Comparison of ENCODE assay signal across 1 cellular context in the genomic region with DNA sequence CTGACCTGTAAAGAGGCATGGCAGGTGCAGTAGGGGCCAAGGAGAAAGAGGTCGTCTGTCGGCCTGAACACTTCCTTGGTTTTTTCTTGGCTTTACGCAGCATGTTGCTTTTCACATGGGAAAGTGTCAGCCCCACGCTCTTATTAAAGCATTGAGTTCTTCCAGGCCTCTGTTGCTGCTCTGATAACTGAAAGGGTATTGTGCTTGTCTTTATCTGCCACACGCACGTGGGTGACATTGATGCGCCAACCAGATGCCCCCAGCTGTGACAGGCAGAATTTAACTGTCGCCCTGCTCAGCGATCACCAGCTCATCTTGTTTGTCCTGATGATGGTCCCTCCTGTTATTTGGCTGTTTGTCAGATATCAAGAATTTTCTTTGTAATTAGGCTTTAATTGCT.
TF ChIP-seq lines count a peak whose summit lies in the region.

No MANE protein-coding gene starts in this region.

TF ChIP-seq in K562, 482 proteins besides CTCF, POLR2A, EP300 and RAD21 (continued from another document and continues in another):
- peak; percentile 68; the same call in 1 of the 2 replicates for TF ChIP-seq ZNF766 (CRISPR knock-in tag; conservative IDR thresholded peaks at IDR 0.05)
- no peak for TF ChIP-seq FOXJ2 (tag; IDR thresholded peaks at IDR 0.05)
- TF ChIP-seq FOSL1 (tag; conservative IDR thresholded peaks at IDR 0.05) = 0 out of 2 replicates have a peak, but pooled peaks have one; percentile 31
- no peak for TF ChIP-seq PYGO2 (tag; IDR thresholded peaks at IDR 0.05)
- TF ChIP-seq KDM1A (IDR thresholded peaks at IDR 0.05) = peak; percentile 76 to 79
- TF ChIP-seq PKNOX1 (IDR thresholded peaks at IDR 0.05) = peak; percentile 73
- TF ChIP-seq U2AF2 (optimal IDR thresholded peaks at IDR 0.05; ENCODE audit: low read depth, low read length) = no peak
- TF ChIP-seq, protein P1, sequence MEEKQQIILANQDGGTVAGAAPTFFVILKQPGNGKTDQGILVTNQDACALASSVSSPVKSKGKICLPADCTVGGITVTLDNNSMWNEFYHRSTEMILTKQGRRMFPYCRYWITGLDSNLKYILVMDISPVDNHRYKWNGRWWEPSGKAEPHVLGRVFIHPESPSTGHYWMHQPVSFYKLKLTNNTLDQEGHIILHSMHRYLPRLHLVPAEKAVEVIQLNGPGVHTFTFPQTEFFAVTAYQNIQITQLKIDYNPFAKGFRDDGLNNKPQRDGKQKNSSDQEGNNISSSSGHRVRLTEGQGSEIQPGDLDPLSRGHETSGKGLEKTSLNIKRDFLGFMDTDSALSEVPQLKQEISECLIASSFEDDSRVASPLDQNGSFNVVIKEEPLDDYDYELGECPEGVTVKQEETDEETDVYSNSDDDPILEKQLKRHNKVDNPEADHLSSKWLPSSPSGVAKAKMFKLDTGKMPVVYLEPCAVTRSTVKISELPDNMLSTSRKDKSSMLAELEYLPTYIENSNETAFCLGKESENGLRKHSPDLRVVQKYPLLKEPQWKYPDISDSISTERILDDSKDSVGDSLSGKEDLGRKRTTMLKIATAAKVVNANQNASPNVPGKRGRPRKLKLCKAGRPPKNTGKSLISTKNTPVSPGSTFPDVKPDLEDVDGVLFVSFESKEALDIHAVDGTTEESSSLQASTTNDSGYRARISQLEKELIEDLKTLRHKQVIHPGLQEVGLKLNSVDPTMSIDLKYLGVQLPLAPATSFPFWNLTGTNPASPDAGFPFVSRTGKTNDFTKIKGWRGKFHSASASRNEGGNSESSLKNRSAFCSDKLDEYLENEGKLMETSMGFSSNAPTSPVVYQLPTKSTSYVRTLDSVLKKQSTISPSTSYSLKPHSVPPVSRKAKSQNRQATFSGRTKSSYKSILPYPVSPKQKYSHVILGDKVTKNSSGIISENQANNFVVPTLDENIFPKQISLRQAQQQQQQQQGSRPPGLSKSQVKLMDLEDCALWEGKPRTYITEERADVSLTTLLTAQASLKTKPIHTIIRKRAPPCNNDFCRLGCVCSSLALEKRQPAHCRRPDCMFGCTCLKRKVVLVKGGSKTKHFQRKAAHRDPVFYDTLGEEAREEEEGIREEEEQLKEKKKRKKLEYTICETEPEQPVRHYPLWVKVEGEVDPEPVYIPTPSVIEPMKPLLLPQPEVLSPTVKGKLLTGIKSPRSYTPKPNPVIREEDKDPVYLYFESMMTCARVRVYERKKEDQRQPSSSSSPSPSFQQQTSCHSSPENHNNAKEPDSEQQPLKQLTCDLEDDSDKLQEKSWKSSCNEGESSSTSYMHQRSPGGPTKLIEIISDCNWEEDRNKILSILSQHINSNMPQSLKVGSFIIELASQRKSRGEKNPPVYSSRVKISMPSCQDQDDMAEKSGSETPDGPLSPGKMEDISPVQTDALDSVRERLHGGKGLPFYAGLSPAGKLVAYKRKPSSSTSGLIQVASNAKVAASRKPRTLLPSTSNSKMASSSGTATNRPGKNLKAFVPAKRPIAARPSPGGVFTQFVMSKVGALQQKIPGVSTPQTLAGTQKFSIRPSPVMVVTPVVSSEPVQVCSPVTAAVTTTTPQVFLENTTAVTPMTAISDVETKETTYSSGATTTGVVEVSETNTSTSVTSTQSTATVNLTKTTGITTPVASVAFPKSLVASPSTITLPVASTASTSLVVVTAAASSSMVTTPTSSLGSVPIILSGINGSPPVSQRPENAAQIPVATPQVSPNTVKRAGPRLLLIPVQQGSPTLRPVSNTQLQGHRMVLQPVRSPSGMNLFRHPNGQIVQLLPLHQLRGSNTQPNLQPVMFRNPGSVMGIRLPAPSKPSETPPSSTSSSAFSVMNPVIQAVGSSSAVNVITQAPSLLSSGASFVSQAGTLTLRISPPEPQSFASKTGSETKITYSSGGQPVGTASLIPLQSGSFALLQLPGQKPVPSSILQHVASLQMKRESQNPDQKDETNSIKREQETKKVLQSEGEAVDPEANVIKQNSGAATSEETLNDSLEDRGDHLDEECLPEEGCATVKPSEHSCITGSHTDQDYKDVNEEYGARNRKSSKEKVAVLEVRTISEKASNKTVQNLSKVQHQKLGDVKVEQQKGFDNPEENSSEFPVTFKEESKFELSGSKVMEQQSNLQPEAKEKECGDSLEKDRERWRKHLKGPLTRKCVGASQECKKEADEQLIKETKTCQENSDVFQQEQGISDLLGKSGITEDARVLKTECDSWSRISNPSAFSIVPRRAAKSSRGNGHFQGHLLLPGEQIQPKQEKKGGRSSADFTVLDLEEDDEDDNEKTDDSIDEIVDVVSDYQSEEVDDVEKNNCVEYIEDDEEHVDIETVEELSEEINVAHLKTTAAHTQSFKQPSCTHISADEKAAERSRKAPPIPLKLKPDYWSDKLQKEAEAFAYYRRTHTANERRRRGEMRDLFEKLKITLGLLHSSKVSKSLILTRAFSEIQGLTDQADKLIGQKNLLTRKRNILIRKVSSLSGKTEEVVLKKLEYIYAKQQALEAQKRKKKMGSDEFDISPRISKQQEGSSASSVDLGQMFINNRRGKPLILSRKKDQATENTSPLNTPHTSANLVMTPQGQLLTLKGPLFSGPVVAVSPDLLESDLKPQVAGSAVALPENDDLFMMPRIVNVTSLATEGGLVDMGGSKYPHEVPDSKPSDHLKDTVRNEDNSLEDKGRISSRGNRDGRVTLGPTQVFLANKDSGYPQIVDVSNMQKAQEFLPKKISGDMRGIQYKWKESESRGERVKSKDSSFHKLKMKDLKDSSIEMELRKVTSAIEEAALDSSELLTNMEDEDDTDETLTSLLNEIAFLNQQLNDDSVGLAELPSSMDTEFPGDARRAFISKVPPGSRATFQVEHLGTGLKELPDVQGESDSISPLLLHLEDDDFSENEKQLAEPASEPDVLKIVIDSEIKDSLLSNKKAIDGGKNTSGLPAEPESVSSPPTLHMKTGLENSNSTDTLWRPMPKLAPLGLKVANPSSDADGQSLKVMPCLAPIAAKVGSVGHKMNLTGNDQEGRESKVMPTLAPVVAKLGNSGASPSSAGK (IDR thresholded peaks at IDR 0.05) = peak; percentile 56
- TF ChIP-seq RBM22 (IDR thresholded peaks at IDR 0.05; ENCODE audit: low read depth, low read length, poor library complexity, severe bottlenecking) = no peak
- 0 out of 2 replicates have a peak, but pooled peaks have one; percentile 14 for TF ChIP-seq MAFF (IDR thresholded peaks at IDR 0.05; ENCODE audit: low read length)
- TF ChIP-seq, protein P2, sequence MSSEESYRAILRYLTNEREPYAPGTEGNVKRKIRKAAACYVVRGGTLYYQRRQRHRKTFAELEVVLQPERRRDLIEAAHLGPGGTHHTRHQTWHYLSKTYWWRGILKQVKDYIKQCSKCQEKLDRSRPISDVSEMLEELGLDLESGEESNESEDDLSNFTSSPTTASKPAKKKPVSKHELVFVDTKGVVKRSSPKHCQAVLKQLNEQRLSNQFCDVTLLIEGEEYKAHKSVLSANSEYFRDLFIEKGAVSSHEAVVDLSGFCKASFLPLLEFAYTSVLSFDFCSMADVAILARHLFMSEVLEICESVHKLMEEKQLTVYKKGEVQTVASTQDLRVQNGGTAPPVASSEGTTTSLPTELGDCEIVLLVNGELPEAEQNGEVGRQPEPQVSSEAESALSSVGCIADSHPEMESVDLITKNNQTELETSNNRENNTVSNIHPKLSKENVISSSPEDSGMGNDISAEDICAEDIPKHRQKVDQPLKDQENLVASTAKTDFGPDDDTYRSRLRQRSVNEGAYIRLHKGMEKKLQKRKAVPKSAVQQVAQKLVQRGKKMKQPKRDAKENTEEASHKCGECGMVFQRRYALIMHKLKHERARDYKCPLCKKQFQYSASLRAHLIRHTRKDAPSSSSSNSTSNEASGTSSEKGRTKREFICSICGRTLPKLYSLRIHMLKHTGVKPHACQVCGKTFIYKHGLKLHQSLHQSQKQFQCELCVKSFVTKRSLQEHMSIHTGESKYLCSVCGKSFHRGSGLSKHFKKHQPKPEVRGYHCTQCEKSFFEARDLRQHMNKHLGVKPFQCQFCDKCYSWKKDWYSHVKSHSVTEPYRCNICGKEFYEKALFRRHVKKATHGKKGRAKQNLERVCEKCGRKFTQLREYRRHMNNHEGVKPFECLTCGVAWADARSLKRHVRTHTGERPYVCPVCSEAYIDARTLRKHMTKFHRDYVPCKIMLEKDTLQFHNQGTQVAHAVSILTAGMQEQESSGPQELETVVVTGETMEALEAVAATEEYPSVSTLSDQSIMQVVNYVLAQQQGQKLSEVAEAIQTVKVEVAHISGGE (CRISPR knock-in tag; IDR thresholded peaks at IDR 0.05) = peak in 1 of 3 experiments; percentile 62; a peak in 2 of 6 replicates
- TF ChIP-seq, protein P3, sequence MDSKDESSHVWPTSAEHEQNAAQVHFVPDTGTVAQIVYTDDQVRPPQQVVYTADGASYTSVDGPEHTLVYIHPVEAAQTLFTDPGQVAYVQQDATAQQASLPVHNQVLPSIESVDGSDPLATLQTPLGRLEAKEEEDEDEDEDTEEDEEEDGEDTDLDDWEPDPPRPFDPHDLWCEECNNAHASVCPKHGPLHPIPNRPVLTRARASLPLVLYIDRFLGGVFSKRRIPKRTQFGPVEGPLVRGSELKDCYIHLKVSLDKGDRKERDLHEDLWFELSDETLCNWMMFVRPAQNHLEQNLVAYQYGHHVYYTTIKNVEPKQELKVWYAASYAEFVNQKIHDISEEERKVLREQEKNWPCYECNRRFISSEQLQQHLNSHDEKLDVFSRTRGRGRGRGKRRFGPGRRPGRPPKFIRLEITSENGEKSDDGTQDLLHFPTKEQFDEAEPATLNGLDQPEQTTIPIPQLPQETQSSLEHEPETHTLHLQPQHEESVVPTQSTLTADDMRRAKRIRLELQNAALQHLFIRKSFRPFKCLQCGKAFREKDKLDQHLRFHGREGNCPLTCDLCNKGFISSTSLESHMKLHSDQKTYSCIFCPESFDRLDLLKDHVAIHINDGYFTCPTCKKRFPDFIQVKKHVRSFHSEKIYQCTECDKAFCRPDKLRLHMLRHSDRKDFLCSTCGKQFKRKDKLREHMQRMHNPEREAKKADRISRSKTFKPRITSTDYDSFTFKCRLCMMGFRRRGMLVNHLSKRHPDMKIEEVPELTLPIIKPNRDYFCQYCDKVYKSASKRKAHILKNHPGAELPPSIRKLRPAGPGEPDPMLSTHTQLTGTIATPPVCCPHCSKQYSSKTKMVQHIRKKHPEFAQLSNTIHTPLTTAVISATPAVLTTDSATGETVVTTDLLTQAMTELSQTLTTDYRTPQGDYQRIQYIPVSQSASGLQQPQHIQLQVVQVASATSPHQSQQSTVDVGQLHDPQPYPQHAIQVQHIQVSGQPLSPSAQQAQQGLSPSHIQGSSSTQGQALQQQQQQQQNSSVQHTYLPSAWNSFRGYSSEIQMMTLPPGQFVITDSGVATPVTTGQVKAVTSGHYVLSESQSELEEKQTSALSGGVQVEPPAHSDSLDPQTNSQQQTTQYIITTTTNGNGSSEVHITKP (IDR thresholded peaks at IDR 0.05; ENCODE audit: partially characterized antibody) = peak; percentile 84
- TF ChIP-seq ZNF583 (CRISPR knock-in tag; IDR thresholded peaks at IDR 0.05) = no peak
- peak; percentile 76; the same call in 1 of the 2 replicates for TF ChIP-seq ZKSCAN8 (CRISPR knock-in tag; IDR thresholded peaks at IDR 0.05)
- no peak for TF ChIP-seq E2F8 (IDR thresholded peaks at IDR 0.05; ENCODE audit: low read depth, partially characterized antibody)
- TF ChIP-seq FOXK2 (conservative IDR thresholded peaks at IDR 0.05 in 1 of 2, IDR thresholded peaks at IDR 0.05 in 1 of 2; ENCODE audit: low read depth in 2 of 2) = peak; percentile 37 to 38; a peak in 1 of 4 replicates
- TF ChIP-seq SMARCC2 (IDR thresholded peaks at IDR 0.05; ENCODE audit: low read depth) = peak; percentile 27; the same call in 1 of the 2 replicates
- TF ChIP-seq CREB1 (IDR thresholded peaks at IDR 0.05) = peak; percentile 74
- TF ChIP-seq CREB1 (CRISPR knock-in tag; IDR thresholded peaks at IDR 0.05) = no peak
- TF ChIP-seq MEIS2 (IDR thresholded peaks at IDR 0.05; ENCODE audit: partially characterized antibody) = peak; percentile 59
- TF ChIP-seq, protein P4, sequence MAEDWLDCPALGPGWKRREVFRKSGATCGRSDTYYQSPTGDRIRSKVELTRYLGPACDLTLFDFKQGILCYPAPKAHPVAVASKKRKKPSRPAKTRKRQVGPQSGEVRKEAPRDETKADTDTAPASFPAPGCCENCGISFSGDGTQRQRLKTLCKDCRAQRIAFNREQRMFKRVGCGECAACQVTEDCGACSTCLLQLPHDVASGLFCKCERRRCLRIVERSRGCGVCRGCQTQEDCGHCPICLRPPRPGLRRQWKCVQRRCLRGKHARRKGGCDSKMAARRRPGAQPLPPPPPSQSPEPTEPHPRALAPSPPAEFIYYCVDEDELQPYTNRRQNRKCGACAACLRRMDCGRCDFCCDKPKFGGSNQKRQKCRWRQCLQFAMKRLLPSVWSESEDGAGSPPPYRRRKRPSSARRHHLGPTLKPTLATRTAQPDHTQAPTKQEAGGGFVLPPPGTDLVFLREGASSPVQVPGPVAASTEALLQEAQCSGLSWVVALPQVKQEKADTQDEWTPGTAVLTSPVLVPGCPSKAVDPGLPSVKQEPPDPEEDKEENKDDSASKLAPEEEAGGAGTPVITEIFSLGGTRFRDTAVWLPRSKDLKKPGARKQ (CRISPR knock-in tag; IDR thresholded peaks at IDR 0.05) = no peak
- peak; percentile 72 for TF ChIP-seq MXI1 (IDR thresholded peaks at IDR 0.05; ENCODE audit: low read depth, low read length)
- TF ChIP-seq BCOR (IDR thresholded peaks at IDR 0.05) = peak; percentile 61; the same call in 1 of the 2 replicates
- TF ChIP-seq KLF16 (IDR thresholded peaks at IDR 0.05) = peak; percentile 89
- TF ChIP-seq TAL1 (IDR thresholded peaks at IDR 0.05) = peak; percentile 87
- no peak for TF ChIP-seq MEF2A (IDR thresholded peaks at IDR 0.05; ENCODE audit: control insufficient read depth, low read depth, low read length)
- TF ChIP-seq TEAD4 (IDR thresholded peaks at IDR 0.05; ENCODE audit: low read length) = peak; percentile 90
- TF ChIP-seq TEAD4 (CRISPR knock-in tag; IDR thresholded peaks at IDR 0.05; ENCODE audit: borderline replicate concordance) = no peak
- no peak for TF ChIP-seq NR4A1 (CRISPR knock-in tag; IDR thresholded peaks at IDR 0.05)
- TF ChIP-seq NR4A1 (tag; IDR thresholded peaks at IDR 0.05) = 0 out of 2 replicates have a peak, but pooled peaks have one; percentile 28
- TF ChIP-seq HDAC8 (tag; IDR thresholded peaks at IDR 0.05) = 0 out of 2 replicates have a peak, but pooled peaks have one; percentile 41
